ENCODE assay signal across 20 cellular contexts in the genomic region with DNA sequence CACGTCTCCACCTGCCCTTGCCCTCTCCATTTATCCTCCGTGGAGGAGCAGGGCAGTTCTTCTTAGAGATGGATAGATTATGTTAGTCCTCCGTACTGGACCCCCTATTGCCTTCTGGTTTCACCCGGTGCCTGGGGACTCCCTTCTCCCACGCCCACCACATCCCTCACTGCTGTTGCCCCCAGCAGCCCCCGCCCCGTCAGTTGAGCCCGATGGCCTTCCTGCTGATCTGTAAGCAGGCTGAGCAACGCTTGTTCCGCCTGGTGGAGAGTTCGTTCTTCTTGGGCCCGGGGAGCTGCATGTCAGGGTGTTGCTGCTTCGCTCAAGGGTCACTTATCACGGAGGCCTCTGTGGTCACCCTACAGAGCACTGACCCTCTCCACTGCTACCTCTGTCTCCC. TPM values are rescaled to one million over a fixed set of nuclear protein-coding genes. Genes with fewer than 3 reads are reported as not detected.
DNase-seq lines count a peak whose midpoint lies in the region; ATAC-seq, FAIRE-seq and TF ChIP-seq lines count a peak whose summit lies in the region.
"Had no signal": no experiment of that assay in that cellular context is flagged by ENCODE, and none has a peak within 500 bp of the region (broad histone marks: within the 10 kb centered on the region; RNA-seq: fewer than 3 reads in every experiment).

No MANE protein-coding gene starts in this region.

- H2BK20ac ChIP-seq in H1 (ENCODE audit: low read length) = no peak overlapping the region

- no peak overlapping the region for H3K23ac ChIP-seq in H1 (ENCODE audit: insufficient read length)

- H3K14ac ChIP-seq in H1 (ENCODE audit: insufficient read length) = no peak overlapping the region

- no peak overlapping the region for H4K91ac ChIP-seq in H1 (replicated peaks; ENCODE audit: insufficient read length, low read length)

- H4K20me1 ChIP-seq in H1 (replicated peaks in 1 of 2; ENCODE audit: control insufficient read depth in 1 of 2, insufficient read depth in 2 of 2, low read length in 2 of 2) = peaks cover 0 to 8% of the 10 kb centered on the region in 2 experiments
- no peaks in the 10 kb centered on the region for H4K20me1 ChIP-seq in neural progenitor cell (ENCODE audit: low read depth)

- no peaks in the 10 kb centered on the region for H3K9me3 ChIP-seq in H1 (ENCODE audit: insufficient read depth in 2 of 2, low read depth in 1 of 2, low read length in 1 of 2)
- H3K9me3 ChIP-seq in neural progenitor cell (ENCODE audit: low read depth) = no peaks in the 10 kb centered on the region
- H3K9me3 ChIP-seq in aorta (ENCODE audit: control insufficient read depth, low read length) = no peaks in the 10 kb centered on the region

- no peak for ATAC-seq in aorta (ENCODE audit: low FRiP score)

- no peak overlapping the region for H2BK5ac ChIP-seq in H1 (ENCODE audit: low read depth, low read length)

- peak; percentile 89 for DNase-seq in chondrocyte (ENCODE audit: low spot score)
- DNase-seq in H1 (ENCODE audit: low read depth in 1 of 2, low spot score in 2 of 2) = no peak
- DNase-seq in neural progenitor cell (ENCODE audit: low spot score) = no peak
- peak; percentile 35 to 54 for DNase-seq in aorta
- DNase-seq in immature natural killer cell = no peak
- no peak for DNase-seq in HTR-8/SVneo (ENCODE audit: insufficient read length, low spot score)
- DNase-seq: C1 segment of cervical spinal cord; Calu3; CD4-positive, alpha-beta memory T cell; COR-L47; DMS53; DMS79 treated with DMSO at 0.1 percent for 48 hours; GF-D8; GOT3; H7; HCEC 1CT had no signal

- no peak overlapping the region for H3K4me2 ChIP-seq in H1 (ENCODE audit: insufficient read depth in 1 of 2, low read depth in 2 of 2, low read length in 2 of 2)
- H3K4me2 ChIP-seq in neural progenitor cell = no peak overlapping the region

- H3K27me3 Mint-ChIP-seq in chondrocyte (ENCODE audit: low read depth) (peaks cover 10% of the 10 kb centered on the region), neural progenitor cell (ENCODE audit: insufficient read depth, low read depth) (peaks cover under 1% of the 10 kb centered on the region), immature natural killer cell (ENCODE audit: low read depth in 3 of 3) (no peaks in the 10 kb centered on the region)

- no peak overlapping the region for H2BK12ac ChIP-seq in H1 (ENCODE audit: low read depth, low read length)

- no peak for TF ChIP-seq POLR2A in H1 (IDR thresholded peaks at IDR 0.05; ENCODE audit: control extremely low read depth in 1 of 2, low read depth in 2 of 2, low read length in 2 of 2)

- H3K36me3 Mint-ChIP-seq in chondrocyte (ENCODE audit: low read depth) (no peaks in the 10 kb centered on the region), neural progenitor cell (peaks cover 10% of the 10 kb centered on the region), immature natural killer cell (peaks cover 0 to 12% (median 12%) of the 10 kb centered on the region in 3 donors)
- H3K36me3 Mint-ChIP-seq: CD4-positive, alpha-beta memory T cell had no signal

- no peak overlapping the region for H3K9ac ChIP-seq in H1 (replicated peaks in 1 of 4; ENCODE audit: extremely low read depth in 1 of 4, low read depth in 3 of 4, low read length in 3 of 4)
- H3K9ac ChIP-seq in neural progenitor cell = no peak overlapping the region

- no peak overlapping the region for H3K4me3 Mint-ChIP-seq in chondrocyte (ENCODE audit: unreplicated experiment)
- no peak overlapping the region for H3K4me3 Mint-ChIP-seq in neural progenitor cell
- H3K4me3 Mint-ChIP-seq in immature natural killer cell = no peak overlapping the region
- H3K4me3 Mint-ChIP-seq: CD4-positive, alpha-beta memory T cell had no signal

- no peaks in the 10 kb centered on the region for H3F3A ChIP-seq in neural progenitor cell (ENCODE audit: low read depth)

- no peak overlapping the region for H2AK5ac ChIP-seq in H1 (ENCODE audit: low read depth, low read length)

- H3K18ac ChIP-seq in H1 (ENCODE audit: extremely low read depth, low read length) = no peak overlapping the region

- peaks cover 2 to 17% (median 4%) of the 10 kb centered on the region in 4 experiments; a peak in 3 of 7 replicates for H3K4me1 ChIP-seq in H1 (replicated peaks in 1 of 4; ENCODE audit: control insufficient read depth in 3 of 4, insufficient read depth in 4 of 4, low read length in 3 of 4)
- H3K4me1 ChIP-seq in neural progenitor cell = no peaks in the 10 kb centered on the region
- no peaks in the 10 kb centered on the region for H3K4me1 ChIP-seq in aorta (ENCODE audit: control insufficient read depth in 1 of 2, insufficient read depth in 2 of 2, low read length in 2 of 2)

- intact Hi-C loops in aorta (cut with DNase I) = no loop called here

- H3K27ac Mint-ChIP-seq in chondrocyte (ENCODE audit: unreplicated experiment) (no peak overlapping the region), neural progenitor cell (peak overlapping the region; percentile 54), immature natural killer cell (peak overlapping the region in 2 of 6 donors; percentile 34 to 53)

- H3K27ac ChIP-seq in H1 (ENCODE audit: low read depth, low read length) (no peak overlapping the region), neural progenitor cell (no peak overlapping the region), aorta (ENCODE audit: low read depth in 1 of 2, low read length in 2 of 2) (no peak overlapping the region)

- no peaks in the 10 kb centered on the region for H3K23me2 ChIP-seq in H1 (ENCODE audit: low read depth, low read length)

- H3K4me1 Mint-ChIP-seq in chondrocyte (ENCODE audit: low read depth) = no peaks in the 10 kb centered on the region
- no peaks in the 10 kb centered on the region for H3K4me1 Mint-ChIP-seq in neural progenitor cell
- H3K4me1 Mint-ChIP-seq in immature natural killer cell = peaks cover 0 to 6% of the 10 kb centered on the region in 2 donors
- H3K4me1 Mint-ChIP-seq: CD4-positive, alpha-beta memory T cell had no signal

- CTCF ChIA-PET in H1 (lab: Charles Lee; ENCODE audit: partially characterized antibody) = interaction anchor here (1.2 to 1.4 kb wide), 2 partner anchors 11 kb away, joined by 4 read pairs; no protein-coding TSS in a partner anchor

- POLR2A ChIA-PET in H1 (lab: Charles Lee; ENCODE audit: partially characterized antibody) = interaction anchor here (0.9 kb wide), 1 partner anchor 24 kb away, joined by 3 read pairs; no protein-coding TSS in a partner anchor

- H3K79me2 ChIP-seq in H1 (ENCODE audit: control insufficient read depth in 1 of 2, insufficient read depth in 2 of 2, low read length in 2 of 2) (no peaks in the 10 kb centered on the region), neural progenitor cell (ENCODE audit: low read depth) (no peaks in the 10 kb centered on the region)

- no peak overlapping the region for H3K56ac ChIP-seq in H1 (replicated peaks; ENCODE audit: insufficient read length, low read depth, low read length)

- TF ChIP-seq CTCF in chondrocyte (IDR thresholded peaks at IDR 0.05) (no peak), H1 (IDR thresholded peaks at IDR 0.05; ENCODE audit: control extremely low read depth in 1 of 3, insufficient read depth in 1 of 3, low read depth in 1 of 3, low read length in 3 of 3) (no peak), neural progenitor cell (IDR thresholded peaks at IDR 0.05) (no peak)

- peak overlapping the region; percentile 72; the same call in 1 of the 2 replicates for H4K8ac ChIP-seq in H1 (ENCODE audit: extremely low read depth, insufficient read depth, low read length)

- H4K5ac ChIP-seq in H1 (ENCODE audit: insufficient read length, low read depth, low read length) = no peak overlapping the region

- FAIRE-seq in H1 (lab: Jason Lieb, UNC) = no peak
- FAIRE-seq in HTR-8/SVneo (lab: Jason Lieb, UNC) = no peak
- FAIRE-seq: GM12891, GM18507 had no signal

- H3K9me3 Mint-ChIP-seq in chondrocyte (ENCODE audit: low read depth) = no peaks in the 10 kb centered on the region
- no peaks in the 10 kb centered on the region for H3K9me3 Mint-ChIP-seq in neural progenitor cell
- no peaks in the 10 kb centered on the region for H3K9me3 Mint-ChIP-seq in immature natural killer cell
- H3K9me3 Mint-ChIP-seq: CD4-positive, alpha-beta memory T cell had no signal

- no peak overlapping the region for H2BK15ac ChIP-seq in H1 (ENCODE audit: low read length)

- TF ChIP-seq EP300 in H1 (IDR thresholded peaks at IDR 0.05; ENCODE audit: borderline replicate concordance in 1 of 2, low read depth in 2 of 2, low read length in 2 of 2) = no peak

- H3K79me1 ChIP-seq in H1 (ENCODE audit: low read depth, low read length) = no peaks in the 10 kb centered on the region

- H3K27me3 ChIP-seq in H1 (replicated peaks in 1 of 4; ENCODE audit: control insufficient read depth in 3 of 4, extremely low read depth in 1 of 4, insufficient read depth in 3 of 4, low read length in 3 of 4) (no peaks in the 10 kb centered on the region; a peak in 1 of 7 replicates), neural progenitor cell (no peaks in the 10 kb centered on the region), aorta (ENCODE audit: control insufficient read depth in 1 of 2, insufficient read depth in 2 of 2, low read length in 1 of 2) (no peaks in the 10 kb centered on the region)

- H3K4me3 ChIP-seq in H1 (ENCODE audit: extremely low read depth in 1 of 4, insufficient read depth in 2 of 4, low read depth in 3 of 4, low read length in 4 of 4) (no peak overlapping the region), neural progenitor cell (no peak overlapping the region), aorta (ENCODE audit: low read length in 2 of 2) (no peak overlapping the region)

- H2AFZ ChIP-seq in H1 (ENCODE audit: low read length) (no peak overlapping the region), neural progenitor cell (replicated peaks) (no peak overlapping the region)

- no peak overlapping the region for H2BK120ac ChIP-seq in H1 (replicated peaks; ENCODE audit: low read depth, low read length)

- no peak overlapping the region for H3K4ac ChIP-seq in H1 (replicated peaks; ENCODE audit: insufficient read length, low read depth, low read length)

- no peak for TF ChIP-seq RAD21 in H1 (IDR thresholded peaks at IDR 0.05 in 1 of 2, conservative IDR thresholded peaks at IDR 0.05 in 1 of 2; ENCODE audit: low read depth in 2 of 2, low read length in 2 of 2)

- peaks cover 0 to 14% (median 3%) of the 10 kb centered on the region in 4 experiments; a peak in 5 of 8 replicates for H3K36me3 ChIP-seq in H1 (ENCODE audit: control insufficient read depth in 2 of 4, insufficient read depth in 4 of 4, low read length in 3 of 4)
- H3K36me3 ChIP-seq in neural progenitor cell = no peaks in the 10 kb centered on the region
- H3K36me3 ChIP-seq in aorta (ENCODE audit: control insufficient read depth in 1 of 2, insufficient read depth in 2 of 2, low read length in 1 of 2) = no peaks in the 10 kb centered on the region

- WGBS in H1 (ENCODE audit: extremely low coverage in 1 of 2, insufficient coverage in 1 of 2, insufficient read length in 1 of 2, insufficient replicate concordance in 2 of 2, low coverage in 1 of 2, low lambda C conversion rate in 2 of 2, missing lambda C conversion rate in 1 of 2), 2 experiments = 88% methylated on average over 14 of the region's 14 CpGs; no CpG with 5 or more reads in 1 of the 2 experiments
- WGBS in aorta, 2 donors = 84 to 86% methylated on average over 14 of the region's 14 CpGs

RNA-seq across cellular contexts. Expression of a gene that starts 34.2 kb away (rescaled TPM):
- total RNA-seq in chondrocyte (0.27 to 0.62 TPM (median 0.37 TPM) in 3 replicates), neural progenitor cell (ENCODE audit: low replicate concordance) (11.0 and 20.7 TPM in 2 replicates), aorta (under 1 TPM; 0.16 to 0.39 TPM)
- total RNA-seq in H1 (2021; fragmentation: NEBNext Ultra II Directional; extraction: Animal tissue kit (Norgen Biotek cat#: 25700)) = 32.4 and 35.0 TPM in 2 replicates
- polyA plus RNA-seq in H1 (2011; rRNA removed) (19.7 and 27.0 TPM in 2 replicates), aorta (not detected), immature natural killer cell (1 to 10 TPM in 1 of 3 donors, under 1 TPM in 2; 0.09 to 1.8 (median 0.24) TPM)
- 18.2 TPM for polyA plus RNA-seq in H1 (2011; cell fraction: cytosol; rRNA removed)
- polyA plus RNA-seq in H1 (2011; cell fraction: nucleus; rRNA removed) = 46.6 TPM
- polyA plus RNA-seq in H1 (2012, experiment 1 of 2) = 22.6 to 25.8 TPM (median 24.3 TPM) in 4 replicates
- polyA plus RNA-seq in H1 (2012, experiment 2 of 2) = 23.0 TPM
- 16.5 TPM for polyA plus RNA-seq in H1 (2013, experiment 1 of 2)
- polyA plus RNA-seq in H1 (2013, experiment 2 of 2) = 16.3 TPM
- 10.1 and 12.8 TPM in 2 replicates for polyA minus RNA-seq in H1 (2011; rRNA and poly(A)+ RNA removed)
- 15.9 TPM for polyA minus RNA-seq in H1 (2011; cell fraction: cytosol; rRNA and poly(A)+ RNA removed)
- polyA minus RNA-seq in H1 (2011; cell fraction: nucleus; rRNA and poly(A)+ RNA removed) = 20.5 TPM
- total RNA-seq: G401 had no signal
- polyA plus RNA-seq: BJ; CD4-positive, alpha-beta memory T cell had no signal

RNA-seq across cellular contexts. Expression of a gene that starts 46.1 kb away (rescaled TPM):
- total RNA-seq in chondrocyte (0.34 to 0.74 TPM (median 0.35 TPM) in 3 replicates), neural progenitor cell (ENCODE audit: low replicate concordance) (2.0 and 5.5 TPM in 2 replicates), aorta (1 to 10 TPM in 1 of 2 donors, under 1 TPM in 1; 0.94 to 1.5 TPM)
- 7.9 and 8.0 TPM in 2 replicates for total RNA-seq in H1 (2021; fragmentation: NEBNext Ultra II Directional; extraction: Animal tissue kit (Norgen Biotek cat#: 25700))
- polyA plus RNA-seq in H1 (2011; rRNA removed) (4.4 and 5.7 TPM in 2 replicates), aorta (1 to 10 TPM in 1 of 2 donors, not detected in 1; 2.2 TPM), immature natural killer cell (1 to 10 TPM in 2 of 3 donors, not detected in 1; 1.4 to 1.7 TPM)
- polyA plus RNA-seq in H1 (2011; cell fraction: cytosol; rRNA removed) = 6.2 TPM
- polyA plus RNA-seq in H1 (2011; cell fraction: nucleus; rRNA removed) = 17.5 TPM
- 4.7 to 8.2 TPM (median 6.0 TPM) in 4 replicates for polyA plus RNA-seq in H1 (2012, experiment 1 of 2)
- polyA plus RNA-seq in H1 (2012, experiment 2 of 2) = 5.8 TPM
- 9.0 TPM for polyA plus RNA-seq in H1 (2013, experiment 1 of 2)
- 9.1 TPM for polyA plus RNA-seq in H1 (2013, experiment 2 of 2)
- polyA minus RNA-seq in H1 (2011; rRNA and poly(A)+ RNA removed) = 5.7 and 6.8 TPM in 2 replicates
- 2.8 TPM for polyA minus RNA-seq in H1 (2011; cell fraction: cytosol; rRNA and poly(A)+ RNA removed)
- 3.1 TPM for polyA minus RNA-seq in H1 (2011; cell fraction: nucleus; rRNA and poly(A)+ RNA removed)

Comparison
In these comparisons a context has a peak if more than half of its experiments do, and no peak if none do; other contexts are left out.
1. DNase-seq: peak in chondrocyte (single experiment) and aorta (2 of 2); none in H1 (0 of 2), neural progenitor cell (single experiment), immature natural killer cell (0 of 3) and HTR-8/SVneo (single experiment).